Comparison of ENCODE assay signal across 8 cellular contexts in genomic region chr2:26144953-26145680, GRCh38. TPM values are rescaled to one million over a fixed set of nuclear protein-coding genes. Genes with fewer than 3 reads are reported as not detected.
A peak's percentile ranks its signal among the peaks of the same experiment; 100 is the strongest.
DNase-seq lines count a peak whose midpoint lies in the region; ATAC-seq, FAIRE-seq and TF ChIP-seq lines count a peak whose summit lies in the region.

No MANE protein-coding gene starts in this region.

- no peaks in the 10 kb centered on the region for H3K4me1 ChIP-seq in GM23338 (ENCODE audit: insufficient read depth)
- peaks cover 11% of the 10 kb centered on the region for H3K4me1 ChIP-seq in endothelial cell of umbilical vein (ENCODE audit: control insufficient read depth, extremely low read depth, insufficient read depth, low read length)

- H3K27me3 Mint-ChIP-seq in GM23338 (ENCODE audit: insufficient read depth, low read depth, poor library complexity) = peaks cover 8% of the 10 kb centered on the region

- no peaks in the 10 kb centered on the region for H3K9me2 ChIP-seq in GM23338 (ENCODE audit: insufficient read depth)

- peak; percentile 72 for DNase-seq in AG20443 (ENCODE audit: low spot score)
- DNase-seq in GM23338 (ENCODE audit: low spot score) = peak; percentile 88
- peak; percentile 30 for DNase-seq in NCI-H748 treated with DMSO at 0.1 percent for 48 hours (lab: John Stamatoyannopoulos, UW)
- DNase-seq in activated CD8-positive, alpha-beta memory T cell treated with anti-CD3 and anti-CD28 coated beads for 4 hours (ENCODE audit: low read depth in 2 of 2) = peak; percentile 28 to 29
- peak; percentile 74 for DNase-seq in endothelial cell of umbilical vein (ENCODE audit: low read depth, low spot score)
- peak; percentile 67 for DNase-seq in mucosa of gallbladder (ENCODE audit: low spot score)
- DNase-seq in stimulated activated CD8-positive, alpha-beta memory T cell treated with anti-CD3 and anti-CD28 coated beads, Interleukin-4, amount 100 ng/mL, for 24 hours (ENCODE audit: low read depth) = peak; percentile 41

- BruUV-seq in endothelial cell of umbilical vein (replicated peaks; lab: Mats Ljungman, UMichigan) = no TSS peak

- no peak for TF ChIP-seq POLR2A in endothelial cell of umbilical vein (IDR thresholded peaks at IDR 0.05; ENCODE audit: low read depth, low read length)

- CTCF ChIA-PET in endothelial cell of umbilical vein (lab: Charles Lee) = interaction anchor here (0.6 to 2.9 kb wide), 22 partner anchors 8 to 538 kb away, joined by 3 to 35 read pairs (median 4); partner anchors contain the start of gene RAB10

- peak; percentile 84 to 92 for TF ChIP-seq CTCF in GM23338 (conservative IDR thresholded peaks at IDR 0.05; ENCODE audit: low read depth in 2 of 2)
- peak; percentile 59 to 61 for TF ChIP-seq CTCF in endothelial cell of umbilical vein (IDR thresholded peaks at IDR 0.05; ENCODE audit: extremely low read depth in 1 of 2, insufficient read depth in 1 of 2, low read depth in 1 of 2, low read length in 2 of 2)

- H3K9me3 ChIP-seq in endothelial cell of umbilical vein (replicated peaks; ENCODE audit: control insufficient read depth, insufficient read depth, low read length) = no peaks in the 10 kb centered on the region

- H3K27me3 ChIP-seq in GM23338 (ENCODE audit: insufficient read depth) (no peaks in the 10 kb centered on the region), endothelial cell of umbilical vein (ENCODE audit: control insufficient read depth in 2 of 2, insufficient read depth in 2 of 2, low read length in 2 of 2) (peaks cover 0 to 2% of the 10 kb centered on the region in 2 experiments)

- no peak overlapping the region for H3K4me2 ChIP-seq in GM23338
- peak overlapping the region; percentile 49 for H3K4me2 ChIP-seq in endothelial cell of umbilical vein (ENCODE audit: insufficient read depth, low read length)

- H3K79me2 ChIP-seq in GM23338 (replicated peaks; ENCODE audit: insufficient read depth) = no peaks in the 10 kb centered on the region
- H3K79me2 ChIP-seq in endothelial cell of umbilical vein (ENCODE audit: control insufficient read depth, insufficient read depth, low read length) = no peaks in the 10 kb centered on the region

- H3K27ac Mint-ChIP-seq in GM23338 = no peak overlapping the region

- dilution Hi-C loops in endothelial cell of umbilical vein (cut with MboI; ENCODE audit: extremely low pct_ligation_motif_present, low sequenced_read_pairs) = no loop called here

- H3K27ac ChIP-seq in GM23338 (ENCODE audit: low read depth) = no peak overlapping the region
- no peak overlapping the region for H3K27ac ChIP-seq in endothelial cell of umbilical vein (ENCODE audit: insufficient read depth, low read depth, low read length)

- H3K9me3 Mint-ChIP-seq in GM23338 = no peaks in the 10 kb centered on the region

- H4K20me1 ChIP-seq in GM23338 (replicated peaks; ENCODE audit: insufficient read depth) (no peaks in the 10 kb centered on the region), endothelial cell of umbilical vein (replicated peaks; ENCODE audit: control insufficient read depth, extremely low read depth, insufficient read depth, low read length) (no peaks in the 10 kb centered on the region)

- H2AFZ ChIP-seq in GM23338 = no peak overlapping the region
- H2AFZ ChIP-seq in endothelial cell of umbilical vein (ENCODE audit: low read depth, low read length) = no peak overlapping the region

- no peak overlapping the region for H3K4me3 ChIP-seq in GM23338
- H3K4me3 ChIP-seq in endothelial cell of umbilical vein (replicated peaks in 1 of 3; ENCODE audit: insufficient read depth in 1 of 3, low read depth in 1 of 3, low read length in 3 of 3) = no peak overlapping the region

- peak; percentile 64 for FAIRE-seq in endothelial cell of umbilical vein (lab: Jason Lieb, UNC)

- H3K36me3 ChIP-seq in GM23338 (ENCODE audit: insufficient read depth) (no peaks in the 10 kb centered on the region), endothelial cell of umbilical vein (ENCODE audit: control insufficient read depth in 2 of 2, extremely low read depth in 1 of 2, insufficient read depth in 2 of 2, low read length in 2 of 2) (no peaks in the 10 kb centered on the region)

- H3K4me1 Mint-ChIP-seq in GM23338 = peaks cover 8% of the 10 kb centered on the region; the same call in 2 of the 3 replicates

- ATAC-seq in GM23338 = peak; percentile 77
- ATAC-seq in GM19467 (IDR thresholded peaks at IDR 0.05; ENCODE audit: unreplicated experiment) = no peak

- no peaks in the 10 kb centered on the region for H3K36me3 Mint-ChIP-seq in GM23338 (ENCODE audit: low read depth)

- H3F3A ChIP-seq in GM23338 (replicated peaks; ENCODE audit: low read depth) = 0 out of 2 replicates have a peak, but pooled peaks cover 10% of the 10 kb centered on the region

- intact Hi-C loops in endothelial cell of umbilical vein (cut with micrococcal nuclease) = loop anchor here (1.0 kb wide), 4 partner anchors 57 to 293 kb away; no protein-coding TSS in a partner anchor

- H3K9ac ChIP-seq in endothelial cell of umbilical vein (replicated peaks; ENCODE audit: extremely low read depth, insufficient read depth, low read length) = no peak overlapping the region

- H3K9me1 ChIP-seq in endothelial cell of umbilical vein (replicated peaks; ENCODE audit: control insufficient read depth, extremely low read depth, insufficient read depth, low read length) = no peaks in the 10 kb centered on the region

- POLR2A ChIA-PET in endothelial cell of umbilical vein (lab: Charles Lee) = no interaction called here

- no peak overlapping the region for H3K4me3 Mint-ChIP-seq in GM23338

TF ChIP-seq in GM23338, 12 proteins besides CTCF, POLR2A, EP300 and RAD21 (continues in another document):
- TF ChIP-seq ETS1 (IDR thresholded peaks at IDR 0.05) (no peak), ZNF114 (CRISPR knock-in tag; IDR thresholded peaks at IDR 0.05) (no peak)

TF ChIP-seq in endothelial cell of umbilical vein, 7 proteins besides CTCF, POLR2A, EP300 and RAD21:
- TF ChIP-seq, protein P1, sequence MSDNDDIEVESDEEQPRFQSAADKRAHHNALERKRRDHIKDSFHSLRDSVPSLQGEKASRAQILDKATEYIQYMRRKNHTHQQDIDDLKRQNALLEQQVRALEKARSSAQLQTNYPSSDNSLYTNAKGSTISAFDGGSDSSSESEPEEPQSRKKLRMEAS (IDR thresholded peaks at IDR 0.05; ENCODE audit: insufficient read depth, insufficient read length) = no peak
- TF ChIP-seq FOS (IDR thresholded peaks at IDR 0.05; ENCODE audit: borderline replicate concordance, insufficient read depth, low read length) = peak; percentile 35

RNA-seq across cellular contexts. Expression of gene GAREM2, which starts 27.8 kb away (rescaled TPM):
- 20.8 and 23.8 TPM in 2 replicates for total RNA-seq in GM23338 (2014; rRNA removed; shearing (Covaris generic))
- polyA plus RNA-seq in GM23338 (2016; fragmentation: Nextera tagmentation; extraction: Ambion mirVana) = 3.8 and 4.1 TPM in 2 replicates
- total RNA-seq in endothelial cell of umbilical vein = 3.1 and 4.5 TPM in 2 replicates
- polyA plus RNA-seq in endothelial cell of umbilical vein = 3.7 TPM in 2 replicates
- polyA plus RNA-seq in endothelial cell of umbilical vein (2011; cell fraction: cytosol; rRNA removed) = 2.4 and 2.8 TPM in 2 replicates
- 3.0 and 3.1 TPM in 2 replicates for polyA plus RNA-seq in endothelial cell of umbilical vein (2011; cell fraction: nucleus; rRNA removed)
- polyA plus RNA-seq in endothelial cell of umbilical vein (2012) = 4.1 and 4.4 TPM in 2 replicates
- polyA minus RNA-seq in endothelial cell of umbilical vein = 2.5 and 3.2 TPM in 2 replicates
- polyA minus RNA-seq in endothelial cell of umbilical vein (2011; cell fraction: cytosol; rRNA and poly(A)+ RNA removed) = not detected
- 1.4 and 2.0 TPM in 2 replicates for polyA minus RNA-seq in endothelial cell of umbilical vein (2011; cell fraction: nucleus; rRNA and poly(A)+ RNA removed)
- 4.9 TPM for total RNA-seq in mucosa of gallbladder

Comparison
In these comparisons a context has a peak if more than half of its experiments do, and no peak if none do; other contexts are left out.
1. DNase-seq: peak in every context shown above with its lines; median percentile 88 in GM23338; 74 in endothelial cell of umbilical vein; 72 in AG20443; 67 in mucosa of gallbladder; 41 in stimulated activated CD8-positive, alpha-beta memory T cell treated with anti-CD3 and anti-CD28 coated beads, Interleukin-4, amount 100 ng/mL, for 24 hours; 30 in NCI-H748 treated with DMSO at 0.1 percent for 48 hours; 28 in activated CD8-positive, alpha-beta memory T cell treated with anti-CD3 and anti-CD28 coated beads for 4 hours.